ENCODE assay signal across 1 cellular context in the genomic region with DNA sequence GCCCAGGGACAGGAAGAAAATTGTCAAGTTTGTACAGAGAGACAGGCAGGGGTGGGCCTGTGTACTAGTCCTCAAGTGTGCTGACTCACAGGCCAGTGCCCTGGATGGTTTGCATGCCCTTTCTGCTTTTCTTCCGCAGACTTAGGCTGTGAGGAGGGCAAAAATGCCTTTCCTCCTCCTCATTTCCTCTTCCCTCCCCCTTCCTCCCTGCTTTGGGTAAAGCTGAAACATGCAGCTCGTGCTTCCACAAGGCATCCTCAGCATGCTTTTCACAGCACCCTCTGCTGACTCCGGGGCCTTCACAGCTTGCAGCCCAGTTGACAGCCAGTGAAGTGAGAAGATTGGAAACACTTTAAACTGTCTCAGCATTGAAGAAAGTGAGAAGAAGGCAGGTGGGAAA.
TF ChIP-seq lines count a peak whose summit lies in the region.

No MANE protein-coding gene starts in this region.

TF ChIP-seq in WTC11, 78 proteins besides CTCF, POLR2A, EP300 and RAD21 (continued from another document):
- TF ChIP-seq, protein P1, sequence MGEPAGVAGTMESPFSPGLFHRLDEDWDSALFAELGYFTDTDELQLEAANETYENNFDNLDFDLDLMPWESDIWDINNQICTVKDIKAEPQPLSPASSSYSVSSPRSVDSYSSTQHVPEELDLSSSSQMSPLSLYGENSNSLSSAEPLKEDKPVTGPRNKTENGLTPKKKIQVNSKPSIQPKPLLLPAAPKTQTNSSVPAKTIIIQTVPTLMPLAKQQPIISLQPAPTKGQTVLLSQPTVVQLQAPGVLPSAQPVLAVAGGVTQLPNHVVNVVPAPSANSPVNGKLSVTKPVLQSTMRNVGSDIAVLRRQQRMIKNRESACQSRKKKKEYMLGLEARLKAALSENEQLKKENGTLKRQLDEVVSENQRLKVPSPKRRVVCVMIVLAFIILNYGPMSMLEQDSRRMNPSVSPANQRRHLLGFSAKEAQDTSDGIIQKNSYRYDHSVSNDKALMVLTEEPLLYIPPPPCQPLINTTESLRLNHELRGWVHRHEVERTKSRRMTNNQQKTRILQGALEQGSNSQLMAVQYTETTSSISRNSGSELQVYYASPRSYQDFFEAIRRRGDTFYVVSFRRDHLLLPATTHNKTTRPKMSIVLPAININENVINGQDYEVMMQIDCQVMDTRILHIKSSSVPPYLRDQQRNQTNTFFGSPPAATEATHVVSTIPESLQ (CRISPR knock-in tag; IDR thresholded peaks at IDR 0.05) = no peak
- TF ChIP-seq ZSCAN18 (CRISPR knock-in tag; IDR thresholded peaks at IDR 0.05) (no peak), CREB1 (CRISPR knock-in tag; IDR thresholded peaks at IDR 0.05) (no peak), MAX (CRISPR knock-in tag; IDR thresholded peaks at IDR 0.05) (peak; percentile 78; the same call in 1 of the 2 replicates), GRHL2 (CRISPR knock-in tag; IDR thresholded peaks at IDR 0.05; ENCODE audit: insufficient replicate concordance, severe bottlenecking) (no peak), NR2C2 (CRISPR knock-in tag; IDR thresholded peaks at IDR 0.05) (no peak), EMX1 (CRISPR knock-in tag; IDR thresholded peaks at IDR 0.05) (no peak), JAZF1 (CRISPR knock-in tag; IDR thresholded peaks at IDR 0.05) (no peak), ZNF416 (CRISPR knock-in tag; IDR thresholded peaks at IDR 0.05) (no peak), ZNF232 (CRISPR knock-in tag; IDR thresholded peaks at IDR 0.05) (no peak), ATF1 (CRISPR knock-in tag; IDR thresholded peaks at IDR 0.05) (no peak), GABPB1 (CRISPR knock-in tag; IDR thresholded peaks at IDR 0.05) (no peak), ZNF396 (CRISPR knock-in tag; IDR thresholded peaks at IDR 0.05; ENCODE audit: borderline replicate concordance) (no peak), NFYB (CRISPR knock-in tag; conservative IDR thresholded peaks at IDR 0.05; ENCODE audit: low read depth) (no peak), MYBL2 (CRISPR knock-in tag; IDR thresholded peaks at IDR 0.05) (no peak), ZNF532 (CRISPR knock-in tag; IDR thresholded peaks at IDR 0.05; ENCODE audit: borderline replicate concordance) (no peak), ETV6 (CRISPR knock-in tag; IDR thresholded peaks at IDR 0.05) (peak; percentile 93), ESRRA (CRISPR knock-in tag; IDR thresholded peaks at IDR 0.05; ENCODE audit: borderline replicate concordance) (no peak), E2F1 (CRISPR knock-in tag; IDR thresholded peaks at IDR 0.05) (no peak), MLX (CRISPR knock-in tag; IDR thresholded peaks at IDR 0.05) (no peak), NFATC4 (CRISPR knock-in tag; IDR thresholded peaks at IDR 0.05) (no peak), SOX15 (CRISPR knock-in tag; IDR thresholded peaks at IDR 0.05) (no peak), PREB (CRISPR knock-in tag; IDR thresholded peaks at IDR 0.05; ENCODE audit: borderline replicate concordance) (no peak), MXD4 (CRISPR knock-in tag; IDR thresholded peaks at IDR 0.05; ENCODE audit: borderline replicate concordance) (no peak), ZNF423 (CRISPR knock-in tag; IDR thresholded peaks at IDR 0.05) (peak; percentile 51; the same call in 1 of the 2 replicates), RELA (CRISPR knock-in tag; IDR thresholded peaks at IDR 0.05; ENCODE audit: borderline replicate concordance) (no peak)
- TF ChIP-seq, protein P2, sequence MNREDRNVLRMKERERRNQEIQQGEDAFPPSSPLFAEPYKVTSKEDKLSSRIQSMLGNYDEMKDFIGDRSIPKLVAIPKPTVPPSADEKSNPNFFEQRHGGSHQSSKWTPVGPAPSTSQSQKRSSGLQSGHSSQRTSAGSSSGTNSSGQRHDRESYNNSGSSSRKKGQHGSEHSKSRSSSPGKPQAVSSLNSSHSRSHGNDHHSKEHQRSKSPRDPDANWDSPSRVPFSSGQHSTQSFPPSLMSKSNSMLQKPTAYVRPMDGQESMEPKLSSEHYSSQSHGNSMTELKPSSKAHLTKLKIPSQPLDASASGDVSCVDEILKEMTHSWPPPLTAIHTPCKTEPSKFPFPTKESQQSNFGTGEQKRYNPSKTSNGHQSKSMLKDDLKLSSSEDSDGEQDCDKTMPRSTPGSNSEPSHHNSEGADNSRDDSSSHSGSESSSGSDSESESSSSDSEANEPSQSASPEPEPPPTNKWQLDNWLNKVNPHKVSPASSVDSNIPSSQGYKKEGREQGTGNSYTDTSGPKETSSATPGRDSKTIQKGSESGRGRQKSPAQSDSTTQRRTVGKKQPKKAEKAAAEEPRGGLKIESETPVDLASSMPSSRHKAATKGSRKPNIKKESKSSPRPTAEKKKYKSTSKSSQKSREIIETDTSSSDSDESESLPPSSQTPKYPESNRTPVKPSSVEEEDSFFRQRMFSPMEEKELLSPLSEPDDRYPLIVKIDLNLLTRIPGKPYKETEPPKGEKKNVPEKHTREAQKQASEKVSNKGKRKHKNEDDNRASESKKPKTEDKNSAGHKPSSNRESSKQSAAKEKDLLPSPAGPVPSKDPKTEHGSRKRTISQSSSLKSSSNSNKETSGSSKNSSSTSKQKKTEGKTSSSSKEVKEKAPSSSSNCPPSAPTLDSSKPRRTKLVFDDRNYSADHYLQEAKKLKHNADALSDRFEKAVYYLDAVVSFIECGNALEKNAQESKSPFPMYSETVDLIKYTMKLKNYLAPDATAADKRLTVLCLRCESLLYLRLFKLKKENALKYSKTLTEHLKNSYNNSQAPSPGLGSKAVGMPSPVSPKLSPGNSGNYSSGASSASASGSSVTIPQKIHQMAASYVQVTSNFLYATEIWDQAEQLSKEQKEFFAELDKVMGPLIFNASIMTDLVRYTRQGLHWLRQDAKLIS (CRISPR knock-in tag; IDR thresholded peaks at IDR 0.05; ENCODE audit: borderline replicate concordance) = 0 out of 2 replicates have a peak, but pooled peaks have one; percentile 37
- TF ChIP-seq, protein P3, sequence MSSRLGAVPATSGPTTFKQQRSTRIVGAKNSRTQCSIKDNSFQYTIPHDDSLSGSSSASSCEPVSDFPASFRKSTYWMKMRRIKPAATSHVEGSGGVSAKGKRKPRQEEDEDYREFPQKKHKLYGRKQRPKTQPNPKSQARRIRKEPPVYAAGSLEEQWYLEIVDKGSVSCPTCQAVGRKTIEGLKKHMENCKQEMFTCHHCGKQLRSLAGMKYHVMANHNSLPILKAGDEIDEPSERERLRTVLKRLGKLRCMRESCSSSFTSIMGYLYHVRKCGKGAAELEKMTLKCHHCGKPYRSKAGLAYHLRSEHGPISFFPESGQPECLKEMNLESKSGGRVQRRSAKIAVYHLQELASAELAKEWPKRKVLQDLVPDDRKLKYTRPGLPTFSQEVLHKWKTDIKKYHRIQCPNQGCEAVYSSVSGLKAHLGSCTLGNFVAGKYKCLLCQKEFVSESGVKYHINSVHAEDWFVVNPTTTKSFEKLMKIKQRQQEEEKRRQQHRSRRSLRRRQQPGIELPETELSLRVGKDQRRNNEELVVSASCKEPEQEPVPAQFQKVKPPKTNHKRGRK (CRISPR knock-in tag; IDR thresholded peaks at IDR 0.05; ENCODE audit: borderline replicate concordance) = no peak
